In the genomic region with DNA sequence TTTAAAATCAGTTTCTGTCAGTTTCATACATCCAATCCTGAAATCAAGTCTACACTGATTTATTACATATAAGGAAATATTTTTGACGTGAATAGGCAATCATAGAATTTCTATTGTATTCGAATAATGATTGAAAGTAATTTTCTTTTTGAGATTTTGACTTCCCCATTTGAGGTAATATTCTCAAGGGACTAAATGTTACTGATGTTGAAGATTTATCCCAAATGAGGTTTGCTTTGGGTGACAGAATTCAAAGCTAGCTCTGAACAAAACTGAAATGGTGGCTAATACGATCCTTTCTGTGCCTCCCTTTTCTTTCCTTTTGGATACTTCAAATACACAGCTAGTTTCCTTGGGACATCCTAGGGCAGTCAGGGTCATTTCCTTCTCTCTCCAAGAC, we compare ENCODE assay signal across 14 cellular contexts. TPM values are rescaled to one million over a fixed set of nuclear protein-coding genes. Genes with fewer than 3 reads are reported as not detected.
A peak's percentile ranks its signal among the peaks of the same experiment; 100 is the strongest.
DNase-seq lines count a peak whose midpoint lies in the region; ATAC-seq, FAIRE-seq and TF ChIP-seq lines count a peak whose summit lies in the region.
"Had no signal": no experiment of that assay in that cellular context is flagged by ENCODE, and none has a peak within 500 bp of the region (broad histone marks: within the 10 kb centered on the region; RNA-seq: fewer than 3 reads in every experiment).

No MANE protein-coding gene starts in this region.

- H3K4me2 ChIP-seq in HepG2 (ENCODE audit: low read depth, low read length) = no peak overlapping the region

- TF ChIP-seq RAD21 in liver (IDR thresholded peaks at IDR 0.05) (no peak), HepG2 (CRISPR knock-in tag; IDR thresholded peaks at IDR 0.05) (no peak)

- no peaks in the 10 kb centered on the region for H3K9me3 ChIP-seq in liver (ENCODE audit: control insufficient read depth in 4 of 4, low read length in 3 of 4)
- H3K9me3 ChIP-seq in HepG2 (ENCODE audit: low read length) = no peaks in the 10 kb centered on the region
- no peaks in the 10 kb centered on the region for H3K9me3 ChIP-seq in esophagus squamous epithelium
- no peaks in the 10 kb centered on the region for H3K9me3 ChIP-seq in sigmoid colon
- H3K9me3 ChIP-seq in colonic mucosa = no peaks in the 10 kb centered on the region

- intact Hi-C loops in HepG2 (cut with micrococcal nuclease; ENCODE audit: unreplicated experiment) (no loop called here), esophagus squamous epithelium (cut with DNase I) (no loop called here), sigmoid colon (cut with DNase I) (loop anchor here (5.0 kb wide), 1 partner anchor 46 kb away; no protein-coding TSS in a partner anchor), colonic mucosa (cut with DNase I) (no loop called here)

- H3K27me3 ChIP-seq in liver (ENCODE audit: control insufficient read depth in 4 of 4, insufficient read depth in 4 of 4, low read length in 3 of 4) = no peaks in the 10 kb centered on the region
- H3K27me3 ChIP-seq in HepG2 (ENCODE audit: control insufficient read depth in 1 of 2, insufficient read depth in 2 of 2, low read length in 2 of 2) = no peaks in the 10 kb centered on the region
- no peaks in the 10 kb centered on the region for H3K27me3 ChIP-seq in esophagus squamous epithelium
- no peaks in the 10 kb centered on the region for H3K27me3 ChIP-seq in sigmoid colon
- H3K27me3 ChIP-seq in colonic mucosa = no peaks in the 10 kb centered on the region
- H3K27me3 ChIP-seq: cardiac muscle cell had no signal

- POLR2A ChIA-PET in HepG2 (lab: Yijun Ruan, JAX) = interaction anchor here (1.0 kb wide), 1 partner anchor 13 kb away, joined by 6 read pairs; a partner anchor contains a TSS

- H3K4me1 ChIP-seq in liver (ENCODE audit: control insufficient read depth in 4 of 4, insufficient read depth in 4 of 4, low read length in 3 of 4) (peaks cover 7 to 35% (median 16%) of the 10 kb centered on the region in 4 donors), HepG2 (ENCODE audit: insufficient read depth, low read length) (0 out of 2 replicates have a peak, but pooled peaks cover 8% of the 10 kb centered on the region), esophagus squamous epithelium (peaks cover 26 to 34% (median 27%) of the 10 kb centered on the region in 3 donors), sigmoid colon (peaks cover 0 to 31% (median 28%) of the 10 kb centered on the region in 4 donors), colonic mucosa (no peaks in the 10 kb centered on the region)

- H3K27ac ChIP-seq in liver (ENCODE audit: low read depth in 1 of 2, low read length in 2 of 2) (peak overlapping the region; percentile 75 to 84), HepG2 (ENCODE audit: extremely low read length, insufficient read depth, low read length) (no peak overlapping the region), esophagus squamous epithelium (peak overlapping the region; percentile 71 to 82 (median 80)), sigmoid colon (peak overlapping the region; percentile 73 to 88 (median 82)), colonic mucosa (no peak overlapping the region)

- no peak for ATAC-seq in HepG2
- ATAC-seq in HG03342 (IDR thresholded peaks at IDR 0.05; ENCODE audit: unreplicated experiment) = no peak
- no peak for ATAC-seq in HG02642 (IDR thresholded peaks at IDR 0.05; ENCODE audit: poor library complexity, unreplicated experiment)

- in situ Hi-C loops in HepG2 (cut with HindIII; ENCODE audit: extremely low pct_ligation_motif_present, low pct_unique_long_range_greater_than_20kb) = no loop called here

- no peak overlapping the region for H3K4me3 ChIP-seq in liver (ENCODE audit: low read depth in 1 of 3, low read length in 3 of 3)
- no peak overlapping the region for H3K4me3 ChIP-seq in HepG2 (replicated peaks in 1 of 3; ENCODE audit: insufficient read depth in 1 of 3, low read depth in 2 of 3, low read length in 3 of 3)
- no peak overlapping the region for H3K4me3 ChIP-seq in esophagus squamous epithelium
- no peak overlapping the region for H3K4me3 ChIP-seq in sigmoid colon
- H3K4me3 ChIP-seq in colonic mucosa = no peak overlapping the region
- H3K4me3 ChIP-seq: cardiac muscle cell had no signal

- TF ChIP-seq POLR2A in HepG2 (IDR thresholded peaks at IDR 0.05; ENCODE audit: insufficient read depth in 1 of 2, low read depth in 2 of 2, low read length in 2 of 2) = no peak
- no peak for TF ChIP-seq POLR2A in esophagus squamous epithelium (IDR thresholded peaks at IDR 0.05)
- TF ChIP-seq POLR2A in sigmoid colon (IDR thresholded peaks at IDR 0.05) = no peak

- H2AFZ ChIP-seq in HepG2 (ENCODE audit: low read length) = no peak overlapping the region

- 73% methylated on average over 3 of the region's 3 CpGs for WGBS in liver
- WGBS in HepG2 (ENCODE audit: low lambda C conversion rate) = 50% methylated on average over 3 of the region's 3 CpGs
- WGBS in esophagus squamous epithelium, 2 donors = 80 to 82% methylated on average over 3 of the region's 3 CpGs
- WGBS in sigmoid colon, 2 donors = 85 to 91% methylated on average over 3 of the region's 3 CpGs

- H3K79me2 ChIP-seq in HepG2 (ENCODE audit: insufficient read depth, low read length) = no peaks in the 10 kb centered on the region

- FAIRE-seq in HepG2 (lab: Jason Lieb, UNC) = no peak

- BruUV-seq in HepG2 (replicated peaks; lab: Mats Ljungman, UMichigan) = no TSS peak

- TF ChIP-seq EP300 in HepG2 (IDR thresholded peaks at IDR 0.05; ENCODE audit: low read depth in 2 of 2, low read length in 2 of 2) (no peak), HepG2 (CRISPR knock-in tag; IDR thresholded peaks at IDR 0.05; ENCODE audit: borderline replicate concordance) (no peak), sigmoid colon (IDR thresholded peaks at IDR 0.05) (no peak)

- H3K9ac ChIP-seq in liver (ENCODE audit: low read depth in 1 of 2, low read length in 2 of 2) = no peak overlapping the region
- no peak overlapping the region for H3K9ac ChIP-seq in HepG2 (ENCODE audit: insufficient read depth, low read depth, low read length)
- no peak overlapping the region for H3K9ac ChIP-seq in colonic mucosa (ENCODE audit: low read depth in 2 of 2, low read length in 2 of 2)

- DNase-seq in HepG2 (ENCODE audit: low spot score) (no peak), esophagus squamous epithelium (lab: John Stamatoyannopoulos, UW) (no peak), sigmoid colon (no peak), colonic mucosa (no peak), SHP77 (lab: John Stamatoyannopoulos, UW) (no peak)
- DNase-seq: activated CD4-positive, alpha-beta T cell treated with anti-CD3 and anti-CD28 coated beads, Interleukin-2, amount 50 U/mL, for 48 hours; activated effector memory CD4-positive, alpha-beta T cell treated with anti-CD3 and anti-CD28 coated beads, Interleukin-2, amount 50 U/mL, for 16 hours; DMS53; NCI-H1092; T1000 had no signal

- H4K20me1 ChIP-seq in HepG2 (ENCODE audit: insufficient read depth, low read length) = no peaks in the 10 kb centered on the region

- no peaks in the 10 kb centered on the region for H3K36me3 ChIP-seq in liver (ENCODE audit: control insufficient read depth in 4 of 4, insufficient read depth in 3 of 4, low read depth in 1 of 4, low read length in 3 of 4)
- H3K36me3 ChIP-seq in HepG2 (replicated peaks in 1 of 2; ENCODE audit: control insufficient read depth in 1 of 2, insufficient read depth in 2 of 2, low read length in 2 of 2) = no peaks in the 10 kb centered on the region
- H3K36me3 ChIP-seq in esophagus squamous epithelium = no peaks in the 10 kb centered on the region
- no peaks in the 10 kb centered on the region for H3K36me3 ChIP-seq in sigmoid colon
- no peaks in the 10 kb centered on the region for H3K36me3 ChIP-seq in colonic mucosa
- H3K36me3 ChIP-seq: cardiac muscle cell had no signal

- CTCF ChIA-PET in HepG2 (lab: Yijun Ruan, JAX; ENCODE audit: low intra/inter-chr PET ratio, low total read pairs) = no interaction called here

- TF ChIP-seq CTCF in liver (IDR thresholded peaks at IDR 0.05; ENCODE audit: low read depth, low read length, missing input control) = no peak
- no peak for TF ChIP-seq CTCF in HepG2 (CRISPR knock-in tag; IDR thresholded peaks at IDR 0.05)
- no peak for TF ChIP-seq CTCF in esophagus squamous epithelium (IDR thresholded peaks at IDR 0.05)
- no peak for TF ChIP-seq CTCF in sigmoid colon (IDR thresholded peaks at IDR 0.05)
- TF ChIP-seq CTCF in colonic mucosa (IDR thresholded peaks at IDR 0.05) = no peak

RNA-seq across cellular contexts. Expression of a gene that starts 12.9 kb away (rescaled TPM):
- total RNA-seq in liver (100 to 1,000 TPM; 162 to 245 TPM), HepG2 (2016; rRNA removed; fragmentation: Illumina TruSeq; extraction: Trizol) (354 and 539 TPM in 2 replicates), esophagus squamous epithelium (100 to 1,000 TPM; 209 to 435 (median 293) TPM), sigmoid colon (100 to 1,000 TPM; 398 to 687 (median 623) TPM), colonic mucosa (100 to 1,000 TPM; 204 to 279 TPM)
- polyA plus RNA-seq in liver (100 to 1,000 TPM; 183 to 291 TPM), HepG2 (2011; rRNA removed) (255 and 282 TPM in 2 replicates), sigmoid colon (100 to 1,000 TPM; 251 to 392 (median 343) TPM)
- total RNA-seq in HepG2 (2016; cell fraction: cytosol; rRNA removed; fragmentation: Illumina TruSeq; extraction: Trizol; ENCODE audit: low read depth) = 70.7 and 78.0 TPM in 2 replicates
- 375 and 556 TPM in 2 replicates for total RNA-seq in HepG2 (2016; cell fraction: insoluble cytoplasmic fraction; rRNA removed; fragmentation: Illumina TruSeq; extraction: Trizol)
- total RNA-seq in HepG2 (2016; cell fraction: membrane; rRNA removed; fragmentation: Illumina TruSeq; extraction: Trizol) = 180 and 184 TPM in 2 replicates
- 151 and 152 TPM in 2 replicates for total RNA-seq in HepG2 (2016; cell fraction: nucleus; rRNA removed; fragmentation: Illumina TruSeq; extraction: Trizol)
- polyA plus RNA-seq in HepG2 (2011; cell fraction: cytosol; rRNA removed) = 259 and 344 TPM in 2 replicates
- polyA plus RNA-seq in HepG2 (2011; cell fraction: nucleus; rRNA removed) = 90.4 and 103 TPM in 2 replicates
- polyA plus RNA-seq in HepG2 (2012) = 329 and 363 TPM in 2 replicates
- 60.7 and 77.6 TPM in 2 replicates for polyA plus RNA-seq in HepG2 (2016; cell fraction: cytosol; fragmentation: Illumina TruSeq; extraction: Trizol; ENCODE audit: low read depth)
- 584 and 626 TPM in 2 replicates for polyA plus RNA-seq in HepG2 (2016; cell fraction: insoluble cytoplasmic fraction; fragmentation: Illumina TruSeq; extraction: Trizol; ENCODE audit: low read depth)
- 134 and 143 TPM in 2 replicates for polyA plus RNA-seq in HepG2 (2016; cell fraction: membrane; fragmentation: Illumina TruSeq; extraction: Trizol; ENCODE audit: low read depth)
- polyA plus RNA-seq in HepG2 (2016; cell fraction: nucleus; fragmentation: Illumina TruSeq; extraction: Trizol; ENCODE audit: insufficient read depth, low read depth) = 244 and 258 TPM in 2 replicates
- polyA minus RNA-seq in HepG2 (2011; rRNA and poly(A)+ RNA removed; ENCODE audit: low replicate concordance) = 166 and 313 TPM in 2 replicates
- polyA minus RNA-seq in HepG2 (2011; cell fraction: cytosol; rRNA and poly(A)+ RNA removed) = 127 and 135 TPM in 2 replicates
- polyA minus RNA-seq in HepG2 (2011; cell fraction: nucleus; rRNA and poly(A)+ RNA removed) = 82.0 and 97.6 TPM in 2 replicates

RNA-seq across cellular contexts. Expression of a gene that starts 35.7 kb away (rescaled TPM):
- total RNA-seq in liver (10 to 100 TPM in 1 of 2 donors, 1 to 10 TPM in 1; 6.4 to 12.3 TPM), HepG2 (2016; rRNA removed; fragmentation: Illumina TruSeq; extraction: Trizol) (39.1 and 59.0 TPM in 2 replicates), esophagus squamous epithelium (10 to 100 TPM in 3 of 4 donors, 1 to 10 TPM in 1; 6.0 to 26.3 (median 19.6) TPM), sigmoid colon (10 to 100 TPM; 18.0 to 26.0 (median 22.5) TPM), colonic mucosa (10 to 100 TPM; 32.8 to 36.9 TPM)
- polyA plus RNA-seq in liver (10 to 100 TPM in 1 of 2 donors, 1 to 10 TPM in 1; 8.7 to 13.2 TPM), HepG2 (2011; rRNA removed) (16.9 and 21.0 TPM in 2 replicates), sigmoid colon (10 to 100 TPM; 25.2 to 31.2 (median 28.2) TPM)
- total RNA-seq in HepG2 (2016; cell fraction: cytosol; rRNA removed; fragmentation: Illumina TruSeq; extraction: Trizol; ENCODE audit: low read depth) = 4.4 and 6.2 TPM in 2 replicates
- total RNA-seq in HepG2 (2016; cell fraction: insoluble cytoplasmic fraction; rRNA removed; fragmentation: Illumina TruSeq; extraction: Trizol) = 35.5 and 58.0 TPM in 2 replicates
- 12.0 and 13.2 TPM in 2 replicates for total RNA-seq in HepG2 (2016; cell fraction: membrane; rRNA removed; fragmentation: Illumina TruSeq; extraction: Trizol)
- total RNA-seq in HepG2 (2016; cell fraction: nucleus; rRNA removed; fragmentation: Illumina TruSeq; extraction: Trizol) = 9.8 and 14.2 TPM in 2 replicates
- 12.1 and 14.3 TPM in 2 replicates for polyA plus RNA-seq in HepG2 (2011; cell fraction: cytosol; rRNA removed)
- 5.3 and 7.2 TPM in 2 replicates for polyA plus RNA-seq in HepG2 (2011; cell fraction: nucleus; rRNA removed)
- polyA plus RNA-seq in HepG2 (2012) = 11.8 and 15.3 TPM in 2 replicates
- polyA plus RNA-seq in HepG2 (2016; cell fraction: cytosol; fragmentation: Illumina TruSeq; extraction: Trizol; ENCODE audit: low read depth) = 4.4 and 5.1 TPM in 2 replicates
- 44.4 and 52.7 TPM in 2 replicates for polyA plus RNA-seq in HepG2 (2016; cell fraction: insoluble cytoplasmic fraction; fragmentation: Illumina TruSeq; extraction: Trizol; ENCODE audit: low read depth)
- 7.9 and 8.5 TPM in 2 replicates for polyA plus RNA-seq in HepG2 (2016; cell fraction: membrane; fragmentation: Illumina TruSeq; extraction: Trizol; ENCODE audit: low read depth)
- polyA plus RNA-seq in HepG2 (2016; cell fraction: nucleus; fragmentation: Illumina TruSeq; extraction: Trizol; ENCODE audit: insufficient read depth, low read depth) = 11.5 and 19.0 TPM in 2 replicates
- polyA minus RNA-seq in HepG2 (2011; rRNA and poly(A)+ RNA removed; ENCODE audit: low replicate concordance) = 10.4 and 33.7 TPM in 2 replicates
- 10.6 and 13.7 TPM in 2 replicates for polyA minus RNA-seq in HepG2 (2011; cell fraction: cytosol; rRNA and poly(A)+ RNA removed)
- polyA minus RNA-seq in HepG2 (2011; cell fraction: nucleus; rRNA and poly(A)+ RNA removed) = 4.4 and 8.0 TPM in 2 replicates

RNA-seq across cellular contexts. Expression of a gene that starts 52.8 kb away (rescaled TPM):
- total RNA-seq in liver = 100 to 1,000 TPM in 1 of 2 donors, 10 to 100 TPM in 1; 68.4 to 177 TPM
- polyA plus RNA-seq in liver = 100 to 1,000 TPM in 1 of 2 donors, 10 to 100 TPM in 1; 49.8 to 106 TPM
- total RNA-seq in HepG2 (2016; rRNA removed; fragmentation: Illumina TruSeq; extraction: Trizol) = 166 and 201 TPM in 2 replicates
- total RNA-seq in HepG2 (2016; cell fraction: cytosol; rRNA removed; fragmentation: Illumina TruSeq; extraction: Trizol; ENCODE audit: low read depth) = 32.6 and 33.3 TPM in 2 replicates
- total RNA-seq in HepG2 (2016; cell fraction: insoluble cytoplasmic fraction; rRNA removed; fragmentation: Illumina TruSeq; extraction: Trizol) = 161 and 187 TPM in 2 replicates
- 53.2 and 59.5 TPM in 2 replicates for total RNA-seq in HepG2 (2016; cell fraction: membrane; rRNA removed; fragmentation: Illumina TruSeq; extraction: Trizol)
- total RNA-seq in HepG2 (2016; cell fraction: nucleus; rRNA removed; fragmentation: Illumina TruSeq; extraction: Trizol) = 112 and 137 TPM in 2 replicates
- polyA plus RNA-seq in HepG2 (2011; rRNA removed) = 96.0 and 98.6 TPM in 2 replicates
- 50.1 and 58.7 TPM in 2 replicates for polyA plus RNA-seq in HepG2 (2011; cell fraction: cytosol; rRNA removed)
- 113 and 136 TPM in 2 replicates for polyA plus RNA-seq in HepG2 (2011; cell fraction: nucleus; rRNA removed)
- 104 and 119 TPM in 2 replicates for polyA plus RNA-seq in HepG2 (2012)
- polyA plus RNA-seq in HepG2 (2016; cell fraction: cytosol; fragmentation: Illumina TruSeq; extraction: Trizol; ENCODE audit: low read depth) = 13.1 and 15.7 TPM in 2 replicates
- 185 and 197 TPM in 2 replicates for polyA plus RNA-seq in HepG2 (2016; cell fraction: insoluble cytoplasmic fraction; fragmentation: Illumina TruSeq; extraction: Trizol; ENCODE audit: low read depth)
- polyA plus RNA-seq in HepG2 (2016; cell fraction: membrane; fragmentation: Illumina TruSeq; extraction: Trizol; ENCODE audit: low read depth) = 21.2 and 23.0 TPM in 2 replicates
- 168 and 188 TPM in 2 replicates for polyA plus RNA-seq in HepG2 (2016; cell fraction: nucleus; fragmentation: Illumina TruSeq; extraction: Trizol; ENCODE audit: insufficient read depth, low read depth)
- 210 and 345 TPM in 2 replicates for polyA minus RNA-seq in HepG2 (2011; rRNA and poly(A)+ RNA removed; ENCODE audit: low replicate concordance)
- 121 and 122 TPM in 2 replicates for polyA minus RNA-seq in HepG2 (2011; cell fraction: cytosol; rRNA and poly(A)+ RNA removed)
- polyA minus RNA-seq in HepG2 (2011; cell fraction: nucleus; rRNA and poly(A)+ RNA removed) = 147 and 157 TPM in 2 replicates
- total RNA-seq in esophagus squamous epithelium = 100 to 1,000 TPM in 2 of 4 donors, 10 to 100 TPM in 2; 68.3 to 121 (median 104) TPM
- 10 to 100 TPM; 50.9 to 78.1 (median 57.9) TPM for total RNA-seq in sigmoid colon
- 100 to 1,000 TPM; 104 to 151 (median 148) TPM for polyA plus RNA-seq in sigmoid colon
- total RNA-seq in colonic mucosa = 100 to 1,000 TPM; 285 to 288 TPM

Comparison
In these comparisons a context has a peak if more than half of its experiments do, and no peak if none do; other contexts are left out.
1. H3K27ac ChIP-seq: peak in liver (2 of 2), esophagus squamous epithelium (4 of 4) and sigmoid colon (4 of 4); none in HepG2 (single experiment) and colonic mucosa (single experiment).